In genomic region chr3:45210308-45211038, GRCh38 we compare ENCODE assay signal across 9 cellular contexts. TPM values are rescaled to one million over a fixed set of nuclear protein-coding genes. Genes with fewer than 3 reads are reported as not detected.
DNase-seq lines count a peak whose midpoint lies in the region; ATAC-seq and TF ChIP-seq lines count a peak whose summit lies in the region.
"Had no signal": no experiment of that assay in that cellular context is flagged by ENCODE, and none has a peak within 500 bp of the region (broad histone marks: within the 10 kb centered on the region; RNA-seq: fewer than 3 reads in every experiment).

No MANE protein-coding gene starts in this region.

- peak; percentile 92 for ATAC-seq in activated CD8-positive, alpha-beta T cell treated with anti-CD3 and anti-CD28 coated beads, Interleukin-2, amount 10 ng/mL, durations not matched to agents 7 days and 5 days
- ATAC-seq in GM18505 (IDR thresholded peaks at IDR 0.05; ENCODE audit: unreplicated experiment), result no peak

- H3K9me3 Mint-ChIP-seq in activated CD8-positive, alpha-beta T cell treated with anti-CD3 and anti-CD28 coated beads, Interleukin-2, amount 10 ng/mL, durations not matched to agents 7 days and 5 days (ENCODE audit: insufficient read depth), result no peaks in the 10 kb centered on the region

- no peak overlapping the region for H3K27ac ChIP-seq in effector memory CD4-positive, alpha-beta T cell (ENCODE audit: insufficient read depth, low read length, poor library complexity, severe bottlenecking)
- H3K27ac ChIP-seq: BLaER1 had no signal

- no peaks in the 10 kb centered on the region for H3K36me3 Mint-ChIP-seq in activated CD8-positive, alpha-beta T cell treated with anti-CD3 and anti-CD28 coated beads, Interleukin-2, amount 10 ng/mL, durations not matched to agents 7 days and 5 days (ENCODE audit: low read depth)

- no peak overlapping the region for H3K4me3 ChIP-seq in effector memory CD4-positive, alpha-beta T cell (ENCODE audit: insufficient read depth, low read depth, low read length, poor library complexity, severe bottlenecking)
- H3K4me3 ChIP-seq: BLaER1 had no signal

- CTCF ChIA-PET in activated CD8-positive, alpha-beta T cell treated with anti-CD3 and anti-CD28 coated beads, Interleukin-2, amount 10 ng/mL, durations not matched to agents 7 days and 5 days (lab: Charles Lee), result interaction anchor here (0.6 to 10.5 kb wide), 49 partner anchors 9 to 484 kb away, joined by 3 to 386 read pairs (median 4); partner anchors contain the start of gene CDCP1

- peak overlapping the region; percentile 0 for H3K27ac Mint-ChIP-seq in activated CD8-positive, alpha-beta T cell treated with anti-CD3 and anti-CD28 coated beads, Interleukin-2, amount 10 ng/mL, durations not matched to agents 7 days and 5 days

- DNase-seq in NCI-H146 (lab: John Stamatoyannopoulos, UW) (peak; percentile 48), NCI-H146 treated with DMSO at 0.1 percent for 48 hours (lab: John Stamatoyannopoulos, UW; ENCODE audit: unreplicated experiment) (no peak), NCI-H69 (lab: John Stamatoyannopoulos, UW) (peak; percentile 76), midbrain (lab: John Stamatoyannopoulos, UW) (peak; percentile 12)
- DNase-seq in activated CD8-positive, alpha-beta T cell treated with anti-CD3 and anti-CD28 coated beads, Interleukin-2, amount 10 ng/mL, durations not matched to agents 7 days and 5 days, result peak; percentile 88
- peak; percentile 55 to 69 (median 59) for DNase-seq in effector memory CD4-positive, alpha-beta T cell
- DNase-seq in stimulated activated CD8-positive, alpha-beta memory T cell treated with anti-CD3 and anti-CD28 coated beads, Interleukin-4, amount 100 ng/mL, for 1 hour (ENCODE audit: low read depth in 2 of 2, low spot score in 1 of 2), result peak; percentile 48 to 72

- POLR2A ChIA-PET in activated CD8-positive, alpha-beta T cell treated with anti-CD3 and anti-CD28 coated beads, Interleukin-2, amount 10 ng/mL, durations not matched to agents 7 days and 5 days (lab: Charles Lee), result interaction anchor here (0.6 to 1.2 kb wide), 2 partner anchors 92 to 153 kb away, joined by 3 read pairs; no protein-coding TSS in a partner anchor

- TF ChIP-seq POLR2A in GM18505 (IDR thresholded peaks at IDR 0.05; ENCODE audit: borderline replicate concordance, extremely low read depth, insufficient read depth, insufficient read length), result no peak

- H3K27me3 ChIP-seq in effector memory CD4-positive, alpha-beta T cell (replicated peaks; ENCODE audit: control insufficient read depth, insufficient read depth, low read length, poor library complexity, severe bottlenecking), result no peaks in the 10 kb centered on the region
- H3K27me3 ChIP-seq: BLaER1 had no signal

- H3K27me3 Mint-ChIP-seq in activated CD8-positive, alpha-beta T cell treated with anti-CD3 and anti-CD28 coated beads, Interleukin-2, amount 10 ng/mL, durations not matched to agents 7 days and 5 days (ENCODE audit: low read depth), result peaks cover 24% of the 10 kb centered on the region

- peaks cover 39% of the 10 kb centered on the region for H3K4me1 Mint-ChIP-seq in activated CD8-positive, alpha-beta T cell treated with anti-CD3 and anti-CD28 coated beads, Interleukin-2, amount 10 ng/mL, durations not matched to agents 7 days and 5 days (ENCODE audit: low read depth)

- no peaks in the 10 kb centered on the region for H3K4me1 ChIP-seq in effector memory CD4-positive, alpha-beta T cell (ENCODE audit: control insufficient read depth, insufficient read depth, low read length, poor library complexity, severe bottlenecking)

- no peaks in the 10 kb centered on the region for H3K9me3 ChIP-seq in effector memory CD4-positive, alpha-beta T cell (ENCODE audit: control insufficient read depth, low read length)
- H3K9me3 ChIP-seq: BLaER1 had no signal

- H3K36me3 ChIP-seq in effector memory CD4-positive, alpha-beta T cell (ENCODE audit: control insufficient read depth, insufficient read depth, low read length), result no peaks in the 10 kb centered on the region
- H3K36me3 ChIP-seq: BLaER1 had no signal

- no peak overlapping the region for H3K4me3 Mint-ChIP-seq in activated CD8-positive, alpha-beta T cell treated with anti-CD3 and anti-CD28 coated beads, Interleukin-2, amount 10 ng/mL, durations not matched to agents 7 days and 5 days

RNA-seq across cellular contexts. Expression of gene TMEM158, which starts 15.6 kb away (rescaled TPM):
- under 1 TPM; 0.13 to 0.24 TPM for total RNA-seq in activated CD8-positive, alpha-beta T cell treated with anti-CD3 and anti-CD28 coated beads, Interleukin-2, amount 10 ng/mL, durations not matched to agents 7 days and 5 days
